Comparison of ENCODE assay signal across 14 cellular contexts in the genomic region with DNA sequence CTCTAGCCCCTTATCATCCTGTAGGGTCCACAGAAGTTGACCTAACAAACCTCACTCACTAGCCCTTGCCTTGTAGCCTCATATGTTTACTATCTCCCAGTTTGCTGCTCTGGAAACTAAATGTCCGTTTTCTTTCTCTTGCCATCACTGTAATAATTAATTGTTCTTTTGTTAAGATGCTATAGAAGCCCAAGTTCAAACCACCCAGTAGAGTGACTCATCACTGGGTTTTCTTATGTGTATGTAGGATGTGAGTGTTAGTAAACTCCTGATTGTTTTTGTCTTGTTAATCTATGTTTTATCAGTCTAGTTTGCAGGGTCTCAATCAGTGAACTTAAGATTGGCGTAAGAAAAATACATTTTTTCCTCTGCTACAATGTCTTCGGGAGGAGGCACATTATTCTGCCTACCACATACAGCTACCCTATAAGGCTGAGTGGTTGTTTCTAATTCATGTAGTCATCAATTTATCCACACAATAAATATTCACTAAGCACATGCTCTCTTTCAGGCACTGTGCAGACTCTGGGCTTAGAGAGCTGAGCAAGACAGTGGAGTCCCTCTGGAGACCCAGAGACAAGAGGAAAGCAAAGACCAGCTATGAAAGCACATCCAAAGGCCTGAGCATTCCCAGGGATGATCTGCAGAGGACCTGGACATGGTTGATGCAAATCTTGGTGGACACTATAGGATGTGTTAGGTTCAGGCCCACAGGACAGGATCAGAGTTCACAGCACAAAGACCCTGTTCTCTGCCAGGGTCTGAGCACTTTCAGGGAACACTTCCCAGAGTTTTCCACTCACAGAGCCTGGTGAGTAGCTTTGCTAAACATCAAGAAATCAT.
DNase-seq lines count a peak whose midpoint lies in the region; ATAC-seq and TF ChIP-seq lines count a peak whose summit lies in the region.
"Had no signal": no experiment of that assay in that cellular context is flagged by ENCODE, and none has a peak within 500 bp of the region (broad histone marks: within the 10 kb centered on the region; RNA-seq: fewer than 3 reads in every experiment).

No MANE protein-coding gene starts in this region.

- ATAC-seq in heart left ventricle: peak in 3 of 4 donors; percentile 20 to 44 (median 42)
- ATAC-seq in stimulated activated effector memory CD8-positive, alpha-beta T cell treated with anti-CD3 and anti-CD28 coated beads, Interleukin-12 subunit alpha, Interleukin-12 subunit beta, amount 100 ng/mL, for 72 hours: peak; percentile 50

- no peak for TF ChIP-seq POLR2A in heart left ventricle (IDR thresholded peaks at IDR 0.05)

- no peak overlapping the region for H3K4me2 ChIP-seq in osteoblast (ENCODE audit: insufficient read depth, low read length)

- no peak overlapping the region for H3K27ac Mint-ChIP-seq in stimulated activated effector memory CD8-positive, alpha-beta T cell treated with anti-CD3 and anti-CD28 coated beads, Interleukin-12 subunit alpha, Interleukin-12 subunit beta, amount 100 ng/mL, for 72 hours
- H3K27ac Mint-ChIP-seq: CD8-positive, alpha-beta memory T cell had no signal

- no peak for TF ChIP-seq CTCF in HEK293 (tag by site-specific recombination; IDR thresholded peaks at IDR 0.05)
- TF ChIP-seq CTCF in astrocyte of the spinal cord (IDR thresholded peaks at IDR 0.05; ENCODE audit: low read depth, low read length): no peak
- TF ChIP-seq CTCF in heart left ventricle (IDR thresholded peaks at IDR 0.05): no peak
- TF ChIP-seq CTCF in osteoblast (IDR thresholded peaks at IDR 0.05; ENCODE audit: extremely low read depth, low read depth, low read length): no peak

- H3K9me3 Mint-ChIP-seq in stimulated activated effector memory CD8-positive, alpha-beta T cell treated with anti-CD3 and anti-CD28 coated beads, Interleukin-12 subunit alpha, Interleukin-12 subunit beta, amount 100 ng/mL, for 72 hours: no peaks in the 10 kb centered on the region
- H3K9me3 Mint-ChIP-seq: CD8-positive, alpha-beta memory T cell had no signal

- DNase-seq in astrocyte of the spinal cord (ENCODE audit: low read depth, low spot score) (peak; percentile 66), heart left ventricle (no peak), NCI-H2029 (lab: John Stamatoyannopoulos, UW) (no peak), NCI-H774 (lab: John Stamatoyannopoulos, UW) (no peak), osteoblast (ENCODE audit: insufficient read length, low spot score, missing footprints) (no peak)
- no peak for DNase-seq in stimulated activated effector memory CD8-positive, alpha-beta T cell treated with anti-CD3 and anti-CD28 coated beads, Interleukin-12 subunit alpha, Interleukin-12 subunit beta, amount 100 ng/mL, for 72 hours (ENCODE audit: low spot score in 2 of 2)
- DNase-seq in activated CD4-positive, CD25-positive, alpha-beta regulatory T cell treated with anti-CD3 and anti-CD28 coated beads, Interleukin-2, amount 50 U/mL, for 72 hours: no peak
- DNase-seq: activated CD4-positive, alpha-beta T cell treated with anti-CD3 and anti-CD28 coated beads, Interleukin-2, amount 50 U/mL, for 48 hours; activated naive CD4-positive, alpha-beta T cell; CD8-positive, alpha-beta memory T cell; colonic mucosa; NCI-H1105; NCI-H510A had no signal

- no peak overlapping the region for H3K4me3 Mint-ChIP-seq in stimulated activated effector memory CD8-positive, alpha-beta T cell treated with anti-CD3 and anti-CD28 coated beads, Interleukin-12 subunit alpha, Interleukin-12 subunit beta, amount 100 ng/mL, for 72 hours
- H3K4me3 Mint-ChIP-seq: CD8-positive, alpha-beta memory T cell had no signal

- H3K4me1 Mint-ChIP-seq in stimulated activated effector memory CD8-positive, alpha-beta T cell treated with anti-CD3 and anti-CD28 coated beads, Interleukin-12 subunit alpha, Interleukin-12 subunit beta, amount 100 ng/mL, for 72 hours: peaks cover 6% of the 10 kb centered on the region

- no peaks in the 10 kb centered on the region for H3K9me3 ChIP-seq in HEK293 (ENCODE audit: control insufficient read depth, insufficient read depth, low read depth, low read length)
- no peaks in the 10 kb centered on the region for H3K9me3 ChIP-seq in heart left ventricle
- H3K9me3 ChIP-seq in osteoblast (ENCODE audit: low read depth, low read length): no peaks in the 10 kb centered on the region
- H3K9me3 ChIP-seq: colonic mucosa had no signal

- CTCF ChIA-PET in HEK293 (lab: Yijun Ruan, JAX): interaction anchor here (0.8 kb wide), 1 partner anchor 15 kb away, joined by 4 read pairs; no protein-coding TSS in a partner anchor

- intact Hi-C loops in heart left ventricle (cut with DNase I): loop anchor here in 1 of 10 donors (10.0 kb wide), 1 partner anchor 303 kb away; no protein-coding TSS in a partner anchor

- H3K36me3 Mint-ChIP-seq in stimulated activated effector memory CD8-positive, alpha-beta T cell treated with anti-CD3 and anti-CD28 coated beads, Interleukin-12 subunit alpha, Interleukin-12 subunit beta, amount 100 ng/mL, for 72 hours: no peaks in the 10 kb centered on the region

- whole genome bisulfite sequencing in heart left ventricle, 4 donors: 90 to 97% (median 90%) methylated on average over 3 of the region's 3 CpGs

- H3K79me2 ChIP-seq in osteoblast (ENCODE audit: insufficient read depth, low read length): no peaks in the 10 kb centered on the region

- no peaks in the 10 kb centered on the region for H4K20me1 ChIP-seq in osteoblast (ENCODE audit: insufficient read depth, low read length)

- H3K27ac ChIP-seq in HEK293 (ENCODE audit: extremely low read depth, low read depth, low read length) (peak overlapping the region; percentile 46; the same call in 1 of the 2 replicates), heart left ventricle (peak overlapping the region in 5 of 12 donors; percentile 6 to 52 (median 21)), osteoblast (ENCODE audit: low read depth, low read length) (no peak overlapping the region)
- H3K27ac ChIP-seq: colonic mucosa had no signal

- H3K27me3 ChIP-seq in heart left ventricle (no peaks in the 10 kb centered on the region), osteoblast (ENCODE audit: insufficient read depth, low read length) (no peaks in the 10 kb centered on the region)
- H3K27me3 ChIP-seq: colonic mucosa had no signal

- in situ Hi-C loops in astrocyte of the spinal cord (cut with HindIII; ENCODE audit: low sequenced_read_pairs): no loop called here

- H3K36me3 ChIP-seq in HEK293 (ENCODE audit: control insufficient read depth in 2 of 2, insufficient read depth in 1 of 2, low read length in 2 of 2): no peaks in the 10 kb centered on the region
- no peaks in the 10 kb centered on the region for H3K36me3 ChIP-seq in heart left ventricle
- no peaks in the 10 kb centered on the region for H3K36me3 ChIP-seq in osteoblast (ENCODE audit: insufficient read depth, low read length)
- H3K36me3 ChIP-seq: colonic mucosa had no signal

- H3K4me1 ChIP-seq in HEK293 (ENCODE audit: control insufficient read depth, insufficient read depth, low read length) (peaks cover 19% of the 10 kb centered on the region), heart left ventricle (peaks cover 0 to 24% (median 19%) of the 10 kb centered on the region in 12 donors), osteoblast (ENCODE audit: insufficient read depth, low read length) (peaks cover 18% of the 10 kb centered on the region)
- H3K4me1 ChIP-seq: colonic mucosa had no signal

- H3K4me3 ChIP-seq in HEK293 (ENCODE audit: low read depth, low read length) (no peak overlapping the region), astrocyte of the spinal cord (ENCODE audit: low read depth, low read length) (no peak overlapping the region), heart left ventricle (no peak overlapping the region), osteoblast (ENCODE audit: insufficient read depth, low read length) (no peak overlapping the region)
- H3K4me3 ChIP-seq: colonic mucosa had no signal

- H2AFZ ChIP-seq in osteoblast (ENCODE audit: low read length): no peak overlapping the region

- POLR2A ChIA-PET in HEK293 (lab: Yijun Ruan, JAX): interaction anchor here (0.9 kb wide), 1 partner anchor 8 kb away, joined by 6 read pairs; no protein-coding TSS in a partner anchor

TF ChIP-seq in HEK293, 187 proteins besides CTCF, POLR2A, EP300 and RAD21:
- TF ChIP-seq, protein P1, sequence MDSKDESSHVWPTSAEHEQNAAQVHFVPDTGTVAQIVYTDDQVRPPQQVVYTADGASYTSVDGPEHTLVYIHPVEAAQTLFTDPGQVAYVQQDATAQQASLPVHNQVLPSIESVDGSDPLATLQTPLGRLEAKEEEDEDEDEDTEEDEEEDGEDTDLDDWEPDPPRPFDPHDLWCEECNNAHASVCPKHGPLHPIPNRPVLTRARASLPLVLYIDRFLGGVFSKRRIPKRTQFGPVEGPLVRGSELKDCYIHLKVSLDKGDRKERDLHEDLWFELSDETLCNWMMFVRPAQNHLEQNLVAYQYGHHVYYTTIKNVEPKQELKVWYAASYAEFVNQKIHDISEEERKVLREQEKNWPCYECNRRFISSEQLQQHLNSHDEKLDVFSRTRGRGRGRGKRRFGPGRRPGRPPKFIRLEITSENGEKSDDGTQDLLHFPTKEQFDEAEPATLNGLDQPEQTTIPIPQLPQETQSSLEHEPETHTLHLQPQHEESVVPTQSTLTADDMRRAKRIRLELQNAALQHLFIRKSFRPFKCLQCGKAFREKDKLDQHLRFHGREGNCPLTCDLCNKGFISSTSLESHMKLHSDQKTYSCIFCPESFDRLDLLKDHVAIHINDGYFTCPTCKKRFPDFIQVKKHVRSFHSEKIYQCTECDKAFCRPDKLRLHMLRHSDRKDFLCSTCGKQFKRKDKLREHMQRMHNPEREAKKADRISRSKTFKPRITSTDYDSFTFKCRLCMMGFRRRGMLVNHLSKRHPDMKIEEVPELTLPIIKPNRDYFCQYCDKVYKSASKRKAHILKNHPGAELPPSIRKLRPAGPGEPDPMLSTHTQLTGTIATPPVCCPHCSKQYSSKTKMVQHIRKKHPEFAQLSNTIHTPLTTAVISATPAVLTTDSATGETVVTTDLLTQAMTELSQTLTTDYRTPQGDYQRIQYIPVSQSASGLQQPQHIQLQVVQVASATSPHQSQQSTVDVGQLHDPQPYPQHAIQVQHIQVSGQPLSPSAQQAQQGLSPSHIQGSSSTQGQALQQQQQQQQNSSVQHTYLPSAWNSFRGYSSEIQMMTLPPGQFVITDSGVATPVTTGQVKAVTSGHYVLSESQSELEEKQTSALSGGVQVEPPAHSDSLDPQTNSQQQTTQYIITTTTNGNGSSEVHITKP (tag by site-specific recombination; IDR thresholded peaks at IDR 0.05): peak; percentile 74
- no peak for TF ChIP-seq ZNF248 (tag by site-specific recombination; IDR thresholded peaks at IDR 0.05)
